10 cellular contexts compared by ENCODE assay signal in the genomic region with DNA sequence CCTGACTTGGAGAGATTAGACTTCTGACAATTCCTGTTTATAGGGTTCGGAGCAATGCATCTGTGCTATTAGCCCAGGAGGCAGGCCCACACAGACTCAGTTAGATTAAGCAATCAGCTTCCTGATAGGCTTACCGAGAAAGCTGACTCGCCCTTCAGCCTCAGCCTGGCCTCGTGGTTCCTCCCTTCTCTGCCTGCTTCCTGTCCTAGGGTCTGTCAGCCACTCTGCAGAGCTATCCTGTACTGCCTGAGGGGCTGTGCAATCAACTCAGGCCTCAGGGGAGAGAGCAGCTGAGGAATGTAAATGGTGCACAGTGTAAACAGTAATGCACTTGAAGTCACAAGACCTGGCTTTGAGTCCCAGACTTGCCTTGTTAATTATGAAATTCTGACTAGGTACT. TPM values are rescaled to one million over a fixed set of nuclear protein-coding genes. Genes with fewer than 3 reads are reported as not detected.
DNase-seq lines count a peak whose midpoint lies in the region; ATAC-seq and TF ChIP-seq lines count a peak whose summit lies in the region.
"Had no signal": no experiment of that assay in that cellular context is flagged by ENCODE, and none has a peak within 500 bp of the region (broad histone marks: within the 10 kb centered on the region; RNA-seq: fewer than 3 reads in every experiment).

No MANE protein-coding gene starts in this region.

- no peaks in the 10 kb centered on the region for H3K4me1 ChIP-seq in transverse colon

- H3K27me3 Mint-ChIP-seq in activated CD8-positive, alpha-beta memory T cell treated with anti-CD3 and anti-CD28 coated beads, Interleukin-2, amount 10 ng/mL, durations not matched to agents 7 days and 5 days: peaks cover 17% of the 10 kb centered on the region

- TF ChIP-seq CTCF in transverse colon (IDR thresholded peaks at IDR 0.05): no peak

- no peaks in the 10 kb centered on the region for H3K36me3 ChIP-seq in transverse colon

- no peak for TF ChIP-seq EP300 in transverse colon (IDR thresholded peaks at IDR 0.05; ENCODE audit: low read depth)

- TF ChIP-seq POLR2A in transverse colon (IDR thresholded peaks at IDR 0.05): no peak

- H3K27ac Mint-ChIP-seq in activated CD8-positive, alpha-beta memory T cell treated with anti-CD3 and anti-CD28 coated beads, Interleukin-2, amount 10 ng/mL, durations not matched to agents 7 days and 5 days: no peak overlapping the region

- H3K4me3 Mint-ChIP-seq in activated CD8-positive, alpha-beta memory T cell treated with anti-CD3 and anti-CD28 coated beads, Interleukin-2, amount 10 ng/mL, durations not matched to agents 7 days and 5 days: no peak overlapping the region
- H3K4me3 Mint-ChIP-seq: activated T-cell treated with anti-CD3 and anti-CD28 coated beads, Interleukin-2, amount 50 U/mL, for 4 hours had no signal

- in situ Hi-C loops in SK-MEL-5 (cut with HindIII; ENCODE audit: low pct_unique_long_range_greater_than_20kb, low sequenced_read_pairs) (no loop called here), transverse colon (cut with MboI; ENCODE audit: low pct_ligation_motif_present in 1 of 4, low pct_unique_long_range_greater_than_20kb in 1 of 4, low sequenced_read_pairs in 3 of 4) (no loop called here)

- H3K9me3 ChIP-seq in transverse colon: no peaks in the 10 kb centered on the region

- WGBS in transverse colon (ENCODE audit: low coverage in 1 of 2), 2 donors: 31 to 40% methylated on average over 1 to 4 of the region's 4 CpGs

- H3K27ac ChIP-seq in transverse colon: no peak overlapping the region
- H3K27ac ChIP-seq: skin epidermis had no signal

- peak; percentile 82 to 86 for ATAC-seq in left cardiac atrium
- no peak for ATAC-seq in GM18870 (IDR thresholded peaks at IDR 0.05; ENCODE audit: unreplicated experiment)
- no peak for ATAC-seq in activated CD8-positive, alpha-beta memory T cell treated with anti-CD3 and anti-CD28 coated beads, Interleukin-2, amount 10 ng/mL, durations not matched to agents 7 days and 5 days

- CTCF ChIA-PET in activated CD8-positive, alpha-beta memory T cell treated with anti-CD3 and anti-CD28 coated beads, Interleukin-2, amount 10 ng/mL, durations not matched to agents 7 days and 5 days (lab: Charles Lee): no interaction called here

- no peaks in the 10 kb centered on the region for H3K36me3 Mint-ChIP-seq in activated CD8-positive, alpha-beta memory T cell treated with anti-CD3 and anti-CD28 coated beads, Interleukin-2, amount 10 ng/mL, durations not matched to agents 7 days and 5 days

- H3K9me3 Mint-ChIP-seq in activated CD8-positive, alpha-beta memory T cell treated with anti-CD3 and anti-CD28 coated beads, Interleukin-2, amount 10 ng/mL, durations not matched to agents 7 days and 5 days (ENCODE audit: low read depth): no peaks in the 10 kb centered on the region
- H3K9me3 Mint-ChIP-seq: activated T-cell treated with anti-CD3 and anti-CD28 coated beads, Interleukin-2, amount 50 U/mL, for 4 hours had no signal

- no peaks in the 10 kb centered on the region for H3K27me3 ChIP-seq in transverse colon

- no peaks in the 10 kb centered on the region for H3K4me1 Mint-ChIP-seq in activated CD8-positive, alpha-beta memory T cell treated with anti-CD3 and anti-CD28 coated beads, Interleukin-2, amount 10 ng/mL, durations not matched to agents 7 days and 5 days

- DNase-seq in Ammon's horn (ENCODE audit: low spot score) (peak; percentile 64), H4 (ENCODE audit: low spot score) (peak; percentile 66), SK-MEL-5 (ENCODE audit: low read depth, low spot score) (peak; percentile 95), left cardiac atrium (peak; percentile 36), transverse colon (peak; percentile 11)
- DNase-seq in activated effector memory CD4-positive, alpha-beta T cell treated with Interleukin-2 at 50 U/mL for 16 hours: no peak
- DNase-seq in activated CD8-positive, alpha-beta memory T cell treated with anti-CD3 and anti-CD28 coated beads, Interleukin-2, amount 10 ng/mL, durations not matched to agents 7 days and 5 days: no peak
- DNase-seq: activated T-cell treated with anti-CD3 and anti-CD28 coated beads, Interleukin-2, amount 50 U/mL, for 4 hours had no signal

- H3K4me3 ChIP-seq in transverse colon: no peak overlapping the region
- H3K4me3 ChIP-seq: skin epidermis had no signal

- intact Hi-C loops in left cardiac atrium (cut with DNase I) (no loop called here), transverse colon (cut with DNase I; ENCODE audit: low total_unique reads) (no loop called here)

RNA-seq across cellular contexts. Expression of gene HTR2A, which starts 30.7 kb away (rescaled TPM):
- 0.08 TPM in 1 of 2 replicates, not detected in the other for total RNA-seq in H4 (2014; rRNA removed; shearing (Covaris generic))
- total RNA-seq in SK-MEL-5 (2014; rRNA removed; shearing (Covaris generic)): not detected in 2 replicates
- not detected in 2 replicates for polyA plus RNA-seq in SK-MEL-5 (2015; cell fraction: cytosol; rRNA removed)
- polyA plus RNA-seq in SK-MEL-5 (2015; cell fraction: nucleus; rRNA removed): 0.09 TPM in 1 of 2 replicates, not detected in the other
- total RNA-seq in left cardiac atrium (under 1 TPM; 0.55 to 0.65 TPM), transverse colon (under 1 TPM in 3 of 4 donors, not detected in 1; 0.14 to 0.20 (median 0.16) TPM)
- total RNA-seq in activated CD8-positive, alpha-beta memory T cell treated with anti-CD3 and anti-CD28 coated beads, Interleukin-2, amount 10 ng/mL, durations not matched to agents 7 days and 5 days: not detected
- total RNA-seq: activated T-cell treated with anti-CD3 and anti-CD28 coated beads, Interleukin-2, amount 50 U/mL, for 4 hours had no signal

Comparison
In these comparisons a context has a peak if more than half of its experiments do, and no peak if none do; other contexts are left out.
1. DNase-seq: peak in Ammon's horn (single experiment), H4 (single experiment), SK-MEL-5 (single experiment), left cardiac atrium (single experiment) and transverse colon (single experiment); none in activated effector memory CD4-positive, alpha-beta T cell treated with Interleukin-2 at 50 U/mL for 16 hours (single experiment) and activated CD8-positive, alpha-beta memory T cell treated with anti-CD3 and anti-CD28 coated beads, Interleukin-2, amount 10 ng/mL, durations not matched to agents 7 days and 5 days (single experiment).
2. ATAC-seq: peak in left cardiac atrium (2 of 2); none in GM18870 (single experiment) and activated CD8-positive, alpha-beta memory T cell treated with anti-CD3 and anti-CD28 coated beads, Interleukin-2, amount 10 ng/mL, durations not matched to agents 7 days and 5 days (single experiment).